ENCODE assay signal across 19 cellular contexts in the genomic region with DNA sequence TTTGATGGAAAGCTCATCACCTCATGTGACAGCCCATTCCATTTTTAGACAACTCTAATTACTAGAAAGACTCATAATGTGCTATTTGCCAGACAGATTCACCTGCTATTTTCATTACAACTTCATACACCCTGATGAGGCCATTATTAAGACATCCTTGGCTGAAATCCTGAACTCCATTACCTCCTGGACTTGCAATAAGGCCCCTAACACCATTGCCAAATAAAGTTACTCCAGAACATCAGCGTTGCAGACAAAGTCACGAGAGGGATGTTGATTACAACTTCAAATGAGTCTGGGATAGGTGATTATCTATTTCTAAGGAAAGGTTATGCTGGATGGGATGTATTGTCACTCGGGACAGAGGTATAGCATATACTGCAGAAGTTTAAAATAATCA. TPM values are rescaled to one million over a fixed set of nuclear protein-coding genes. Genes with fewer than 3 reads are reported as not detected.
DNase-seq lines count a peak whose midpoint lies in the region; ATAC-seq and TF ChIP-seq lines count a peak whose summit lies in the region.
"Had no signal": no experiment of that assay in that cellular context is flagged by ENCODE, and none has a peak within 500 bp of the region (broad histone marks: within the 10 kb centered on the region; RNA-seq: fewer than 3 reads in every experiment).

No MANE protein-coding gene starts in this region.

- WGBS in smooth muscle cell (ENCODE audit: low lambda C conversion rate) = 57% methylated on average over 3 of the region's 3 CpGs

- H3K4me3 ChIP-seq in fibroblast of the aortic adventitia (ENCODE audit: low read depth, low read length) (no peak overlapping the region), smooth muscle cell (no peak overlapping the region), mucosa of descending colon (no peak overlapping the region)

- DNase-seq in Right ventricle myocardium inferior (ENCODE audit: missing footprints) (no peak), left cardiac atrium (no peak), fibroblast of the aortic adventitia (ENCODE audit: low read depth) (peak; percentile 64), smooth muscle cell (lab: John Stamatoyannopoulos, UW; ENCODE audit: unreplicated experiment) (no peak), mucosa of descending colon (no peak)
- no peak for DNase-seq in activated CD4-positive, CD25-positive, alpha-beta regulatory T cell (lab: John Stamatoyannopoulos, UW)
- DNase-seq: 8988T; Caco-2; CD4-positive, alpha-beta T cell; GF-D8; H9; NCI-H1105; NCI-H2081; NCI-H510A; NCI-H82; OCI-M1; SIG-M5 had no signal

- no peaks in the 10 kb centered on the region for H3K9me3 ChIP-seq in smooth muscle cell (replicated peaks; ENCODE audit: low read depth)
- no peaks in the 10 kb centered on the region for H3K9me3 ChIP-seq in mucosa of descending colon
- H3K9me3 ChIP-seq: Caco-2 had no signal

- no peak overlapping the region for H2AFZ ChIP-seq in smooth muscle cell (ENCODE audit: low read depth)

- no peak overlapping the region for H3K27ac ChIP-seq in smooth muscle cell (ENCODE audit: low read depth)

- H3K4me1 ChIP-seq in smooth muscle cell (ENCODE audit: low read depth) = peaks cover 13% of the 10 kb centered on the region
- H3K4me1 ChIP-seq in mucosa of descending colon (ENCODE audit: low read depth) = peaks cover 23% of the 10 kb centered on the region
- H3K4me1 ChIP-seq: Caco-2 had no signal

- H3F3A ChIP-seq in smooth muscle cell (ENCODE audit: low read depth) = peaks cover 26% of the 10 kb centered on the region

- no peak overlapping the region for H3K9ac ChIP-seq in smooth muscle cell (ENCODE audit: low read depth)

- H3K79me2 ChIP-seq in smooth muscle cell (ENCODE audit: low read depth) = no peaks in the 10 kb centered on the region

- H3K27me3 ChIP-seq in smooth muscle cell (ENCODE audit: low read depth) = no peaks in the 10 kb centered on the region

- no peaks in the 10 kb centered on the region for H4K20me1 ChIP-seq in smooth muscle cell (ENCODE audit: low read depth)

- no peak for TF ChIP-seq CTCF in fibroblast of the aortic adventitia (IDR thresholded peaks at IDR 0.05; ENCODE audit: insufficient read depth, low read length)
- TF ChIP-seq CTCF in smooth muscle cell (IDR thresholded peaks at IDR 0.05; ENCODE audit: borderline replicate concordance, insufficient read depth, poor library complexity, severe bottlenecking) = no peak
- TF ChIP-seq CTCF in mucosa of descending colon (IDR thresholded peaks at IDR 0.05) = no peak

- intact Hi-C loops in Right ventricle myocardium inferior (cut with DNase I) (no loop called here), left cardiac atrium (cut with DNase I) (no loop called here), mucosa of descending colon (cut with DNase I, micrococcal nuclease) (no loop called here)

- H3K36me3 ChIP-seq in smooth muscle cell (ENCODE audit: low read depth) (no peaks in the 10 kb centered on the region), mucosa of descending colon (ENCODE audit: low read depth) (no peaks in the 10 kb centered on the region)

- H3K4me2 ChIP-seq in smooth muscle cell = peak overlapping the region; percentile 64

- ATAC-seq in Right ventricle myocardium inferior = peak; percentile 43
- ATAC-seq in left cardiac atrium = no peak
- ATAC-seq in SK-N-SH treated with all-trans-retinoic acid at 6 μM for 48 hours = peak; percentile 16
- ATAC-seq in GM21723 (IDR thresholded peaks at IDR 0.05; ENCODE audit: unreplicated experiment) = no peak
- ATAC-seq in mucosa of descending colon = no peak

TF ChIP-seq in SK-N-SH treated with all-trans-retinoic acid at 6 μM for 48 hours, 23 proteins besides CTCF, POLR2A, EP300 and RAD21:
- TF ChIP-seq OSR1 (CRISPR knock-in tag; IDR thresholded peaks at IDR 0.05) (no peak), ARNTL (CRISPR knock-in tag; IDR thresholded peaks at IDR 0.05; ENCODE audit: borderline replicate concordance, low read depth) (no peak), ZNF70 (CRISPR knock-in tag; IDR thresholded peaks at IDR 0.05) (no peak), GLIS3 (CRISPR knock-in tag; IDR thresholded peaks at IDR 0.05) (no peak), ISL1 (CRISPR knock-in tag; IDR thresholded peaks at IDR 0.05) (no peak), TCF4 (CRISPR knock-in tag; IDR thresholded peaks at IDR 0.05; ENCODE audit: borderline replicate concordance) (no peak), SNAI2 (CRISPR knock-in tag; IDR thresholded peaks at IDR 0.05) (no peak), ZFP30 (CRISPR knock-in tag; IDR thresholded peaks at IDR 0.05) (no peak)

RNA-seq across cellular contexts. Expression of a gene that starts 17.8 kb away (rescaled TPM):
- total RNA-seq in Right ventricle myocardium inferior (63.4 TPM), left cardiac atrium (100 to 1,000 TPM in 1 of 2 donors, 10 to 100 TPM in 1; 69.4 to 120 TPM), fibroblast of the aortic adventitia (ENCODE audit: low replicate concordance) (65.3 and 75.2 TPM in 2 replicates), smooth muscle cell (24.4 and 29.8 TPM in 2 replicates), mucosa of descending colon (10 to 100 TPM; 18.0 to 33.0 (median 25.6) TPM)
- 60.9 and 71.9 TPM in 2 replicates for polyA plus RNA-seq in smooth muscle cell
- total RNA-seq: CD4-positive, alpha-beta T cell had no signal

Comparison
In these comparisons a context has a peak if more than half of its experiments do, and no peak if none do; other contexts are left out.
1. ATAC-seq: peak in Right ventricle myocardium inferior (single experiment) and SK-N-SH treated with all-trans-retinoic acid at 6 μM for 48 hours (single experiment); none in left cardiac atrium (0 of 2), GM21723 (single experiment) and mucosa of descending colon (single experiment).